In the genomic region with DNA sequence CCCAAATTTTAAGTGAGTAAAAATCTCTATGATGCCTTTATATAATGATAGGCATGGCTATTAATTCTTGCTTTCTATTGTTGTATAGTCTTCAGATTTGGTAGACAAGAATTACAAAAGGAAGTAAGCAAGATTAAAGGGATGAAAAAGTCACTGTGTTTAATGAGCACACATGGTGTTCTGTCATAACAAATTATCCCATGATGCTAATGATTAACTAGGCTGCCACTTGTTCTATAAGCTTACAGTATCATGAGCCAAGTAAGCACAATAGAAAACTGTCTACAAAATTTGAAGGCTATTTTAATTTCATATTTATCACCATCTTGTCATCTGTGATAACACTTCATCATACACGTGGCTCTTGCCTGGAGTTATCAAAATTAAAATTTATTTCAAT, we compare ENCODE assay signal across 21 cellular contexts.
"Had no signal": no experiment of that assay in that cellular context is flagged by ENCODE, and none has a peak within 500 bp of the region (broad histone marks: within the 10 kb centered on the region; RNA-seq: fewer than 3 reads in every experiment).

No MANE protein-coding gene starts in this region.

- H3K4me1 ChIP-seq: right lobe of liver, stomach, transverse colon had no signal

- H3K36me3 ChIP-seq: esophagus muscularis mucosa, gastroesophageal sphincter, right lobe of liver, spleen, stomach, thoracic aorta, transverse colon had no signal

- DNase-seq: cortex of kidney; effector memory CD4-positive, alpha-beta T cell; glutamatergic neuron; left colon; mesendoderm; naive B cell; posterior cingulate gyrus; right lobe of liver; spleen; stimulated activated CD4-positive, alpha-beta T cell treated with anti-CD3 and anti-CD28 coated beads, Interleukin-15, amount 100 ng/mL, for 24 hours; stimulated activated CD4-positive, alpha-beta T cell treated with anti-CD3 and anti-CD28 coated beads, Interleukin-1b, Interleukin-23, amount 100 ng/mL, for 48 hours; stimulated activated CD4-positive, alpha-beta T cell treated with anti-CD3 and anti-CD28 coated beads, Interleukin-4, amount 100 ng/mL, for 4 hours; stimulated activated naive CD4-positive, alpha-beta T cell; stomach; substantia nigra; transverse colon had no signal

- H3K36me3 Mint-ChIP-seq: naive B cell had no signal

- H3K27ac Mint-ChIP-seq: naive B cell, nephron had no signal

- H3K4me1 Mint-ChIP-seq: central memory CD8-positive, alpha-beta T cell; naive B cell; nephron had no signal

- H3K9me3 ChIP-seq: esophagus muscularis mucosa, gastroesophageal sphincter, right lobe of liver, stomach, thoracic aorta, transverse colon had no signal

- H3K4me3 Mint-ChIP-seq: central memory CD8-positive, alpha-beta T cell; naive B cell; nephron had no signal

- H3K9me3 Mint-ChIP-seq: central memory CD8-positive, alpha-beta T cell; nephron had no signal

- H3K27me3 ChIP-seq: esophagus muscularis mucosa, gastroesophageal sphincter, right lobe of liver, spleen, stomach, transverse colon had no signal

- ATAC-seq: gastroesophageal sphincter, left colon, right lobe of liver had no signal

- H3K4me3 ChIP-seq: esophagus muscularis mucosa, gastroesophageal sphincter, right lobe of liver, spleen, stomach, thoracic aorta, transverse colon had no signal
